ENCODE assay signal across 17 cellular contexts in the genomic region with DNA sequence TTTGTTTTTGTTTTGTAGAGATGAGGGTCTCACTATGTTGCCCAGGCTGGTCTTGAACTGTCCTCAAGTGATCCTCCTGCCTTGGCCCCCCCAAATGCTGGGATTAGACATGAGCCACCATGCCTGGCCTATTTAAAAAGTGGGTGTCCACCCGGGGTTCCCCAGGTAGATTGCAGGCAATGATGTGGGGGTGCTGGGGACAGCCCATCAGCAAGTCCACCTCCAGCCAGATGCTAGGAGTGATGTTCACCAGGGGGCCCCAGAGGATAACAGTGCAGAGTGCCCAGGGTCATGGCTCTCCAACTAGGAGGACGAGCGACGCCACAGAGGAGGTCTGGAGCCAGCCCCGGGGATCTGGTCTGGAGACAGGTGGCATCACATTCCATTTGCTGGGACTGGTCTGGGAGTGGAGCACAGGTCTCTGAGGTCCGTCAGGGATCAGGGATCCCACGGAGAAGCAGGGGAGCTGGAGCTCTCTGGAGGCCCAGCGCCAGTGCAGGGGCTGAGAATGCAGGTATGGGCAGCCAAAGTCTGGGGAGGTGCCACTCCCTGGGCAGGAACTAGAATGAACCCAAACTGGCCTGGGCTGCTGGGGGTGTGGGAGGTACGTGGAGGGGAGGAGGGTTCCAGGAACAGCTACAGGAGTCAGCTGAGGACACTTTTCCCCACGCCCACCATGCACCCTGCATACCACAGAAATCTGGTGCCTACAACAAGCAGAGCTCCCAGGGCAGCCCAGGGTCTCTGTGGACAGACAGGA. TPM values are rescaled to one million over a fixed set of nuclear protein-coding genes. Genes with fewer than 3 reads are reported as not detected.
A peak's percentile ranks its signal among the peaks of the same experiment; 100 is the strongest.
DNase-seq lines count a peak whose midpoint lies in the region; ATAC-seq and TF ChIP-seq lines count a peak whose summit lies in the region.
"Had no signal": no experiment of that assay in that cellular context is flagged by ENCODE, and none has a peak within 500 bp of the region (broad histone marks: within the 10 kb centered on the region; RNA-seq: fewer than 3 reads in every experiment).

No MANE protein-coding gene starts in this region.

- H3K27me3 Mint-ChIP-seq in stimulated activated naive CD8-positive, alpha-beta T cell treated with anti-CD3 and anti-CD28 coated beads, Interleukin-15, amount 100 ng/mL, for 72 hours = peaks cover 19% of the 10 kb centered on the region
- H3K27me3 Mint-ChIP-seq in T-helper 17 cell = peaks cover 20% of the 10 kb centered on the region

- H3K9me3 Mint-ChIP-seq in stimulated activated naive CD8-positive, alpha-beta T cell treated with anti-CD3 and anti-CD28 coated beads, Interleukin-15, amount 100 ng/mL, for 72 hours = no peaks in the 10 kb centered on the region
- H3K9me3 Mint-ChIP-seq: immature natural killer cell, nephron had no signal

- no peak overlapping the region for H3K27ac Mint-ChIP-seq in stimulated activated naive CD8-positive, alpha-beta T cell treated with anti-CD3 and anti-CD28 coated beads, Interleukin-15, amount 100 ng/mL, for 72 hours
- no peak overlapping the region for H3K27ac Mint-ChIP-seq in T-helper 17 cell
- H3K27ac Mint-ChIP-seq: GM23338, immature natural killer cell, memory B cell, nephron had no signal

- H3K4me3 Mint-ChIP-seq in stimulated activated naive CD8-positive, alpha-beta T cell treated with anti-CD3 and anti-CD28 coated beads, Interleukin-15, amount 100 ng/mL, for 72 hours = no peak overlapping the region
- H3K4me3 Mint-ChIP-seq in T-helper 17 cell = no peak overlapping the region
- H3K4me3 Mint-ChIP-seq: GM23338, immature natural killer cell, memory B cell, nephron had no signal

- peak; percentile 13 for ATAC-seq in stimulated activated naive CD8-positive, alpha-beta T cell treated with anti-CD3 and anti-CD28 coated beads, Interleukin-15, Interleukin-2, amounts not matched to agents 100 U/mL and 50 U/mL, for 24 hours
- ATAC-seq in stimulated activated naive CD8-positive, alpha-beta T cell treated with anti-CD3 and anti-CD28 coated beads, Interleukin-15, amount 100 ng/mL, for 72 hours = no peak
- ATAC-seq in RWPE2 (ENCODE audit: low read depth) = peak; percentile 64
- peak; percentile 44 for ATAC-seq in gastroesophageal sphincter
- ATAC-seq in SK-N-SH treated with all-trans-retinoic acid at 6 μM for 48 hours = no peak
- ATAC-seq in T-helper 17 cell = no peak
- ATAC-seq: GM23338 had no signal

- 89% methylated on average over 5 of the region's 10 CpGs; no CpG with 5 or more reads in 1 of the 2 donors for WGBS in gastroesophageal sphincter (ENCODE audit: low coverage in 1 of 2), 2 donors
- WGBS in prostate gland = 75% methylated on average over 9 of the region's 10 CpGs

- no peaks in the 10 kb centered on the region for H3K4me1 Mint-ChIP-seq in stimulated activated naive CD8-positive, alpha-beta T cell treated with anti-CD3 and anti-CD28 coated beads, Interleukin-15, amount 100 ng/mL, for 72 hours
- no peaks in the 10 kb centered on the region for H3K4me1 Mint-ChIP-seq in T-helper 17 cell
- H3K4me1 Mint-ChIP-seq: GM23338, immature natural killer cell, memory B cell had no signal

- TF ChIP-seq CTCF in RWPE2 (IDR thresholded peaks at IDR 0.05; ENCODE audit: poor library complexity, severe bottlenecking) (peak; percentile 52), gastroesophageal sphincter (IDR thresholded peaks at IDR 0.05) (peak in 1 of 4 experiments; percentile 46), prostate gland (IDR thresholded peaks at IDR 0.05) (no peak)

- intact Hi-C loops in prostate gland (cut with DNase I) = no loop called here

- no peak for TF ChIP-seq EP300 in gastroesophageal sphincter (IDR thresholded peaks at IDR 0.05)

- H3K9me3 ChIP-seq in RWPE2 (ENCODE audit: severe bottlenecking) = no peaks in the 10 kb centered on the region
- H3K9me3 ChIP-seq in gastroesophageal sphincter = peaks cover 0 to 4% (median 0%) of the 10 kb centered on the region in 3 donors
- no peaks in the 10 kb centered on the region for H3K9me3 ChIP-seq in prostate gland
- no peaks in the 10 kb centered on the region for H3K9me3 ChIP-seq in T-helper 17 cell (ENCODE audit: control insufficient read depth, low read length, poor library complexity, severe bottlenecking)
- H3K9me3 ChIP-seq: Caco-2 had no signal

- no peak overlapping the region for H3K4me3 ChIP-seq in RWPE2 (ENCODE audit: severe bottlenecking)
- H3K4me3 ChIP-seq in gastroesophageal sphincter = no peak overlapping the region
- no peak overlapping the region for H3K4me3 ChIP-seq in prostate gland
- H3K4me3 ChIP-seq: GM23338 had no signal

- H3K36me3 Mint-ChIP-seq in T-helper 17 cell (ENCODE audit: low read depth) = no peaks in the 10 kb centered on the region
- H3K36me3 Mint-ChIP-seq: immature natural killer cell, memory B cell had no signal

- TF ChIP-seq POLR2A in gastroesophageal sphincter (IDR thresholded peaks at IDR 0.05) (no peak), prostate gland (IDR thresholded peaks at IDR 0.05) (no peak)

- no peaks in the 10 kb centered on the region for H3K4me1 ChIP-seq in RWPE2 (ENCODE audit: insufficient read depth, poor library complexity, severe bottlenecking)
- no peaks in the 10 kb centered on the region for H3K4me1 ChIP-seq in gastroesophageal sphincter
- H3K4me1 ChIP-seq in prostate gland (replicated peaks) = no peaks in the 10 kb centered on the region
- H3K4me1 ChIP-seq: Caco-2 had no signal

- no peak for DNase-seq in stimulated activated naive CD8-positive, alpha-beta T cell treated with anti-CD3 and anti-CD28 coated beads, Interleukin-15, Interleukin-2, amounts not matched to agents 100 U/mL and 50 U/mL, for 24 hours
- no peak for DNase-seq in stimulated activated naive CD8-positive, alpha-beta T cell treated with anti-CD3 and anti-CD28 coated beads, Interleukin-15, amount 100 ng/mL, for 72 hours
- DNase-seq in RWPE2 (ENCODE audit: low spot score) = no peak
- DNase-seq in prostate gland (ENCODE audit: low spot score) = no peak
- no peak for DNase-seq in DMS153 (lab: John Stamatoyannopoulos, UW)
- DNase-seq in T-helper 17 cell = no peak
- DNase-seq: activated gamma-delta T cell, anterior cingulate cortex, Caco-2, immature natural killer cell, NCI-H1930, SW 1271 had no signal

- H3K27me3 ChIP-seq in RWPE2 (ENCODE audit: insufficient read depth, poor library complexity, severe bottlenecking) = peaks cover 11% of the 10 kb centered on the region
- peaks cover 13% of the 10 kb centered on the region for H3K27me3 ChIP-seq in gastroesophageal sphincter
- no peaks in the 10 kb centered on the region for H3K27me3 ChIP-seq in prostate gland (replicated peaks; ENCODE audit: insufficient read depth)

- H3K36me3 ChIP-seq in RWPE2 (ENCODE audit: low read depth) = no peaks in the 10 kb centered on the region
- no peaks in the 10 kb centered on the region for H3K36me3 ChIP-seq in gastroesophageal sphincter
- no peaks in the 10 kb centered on the region for H3K36me3 ChIP-seq in prostate gland

- H3K27ac ChIP-seq in RWPE2 (ENCODE audit: poor library complexity, severe bottlenecking) (no peak overlapping the region), gastroesophageal sphincter (no peak overlapping the region), prostate gland (no peak overlapping the region)

TF ChIP-seq in SK-N-SH treated with all-trans-retinoic acid at 6 μM for 48 hours, 23 proteins besides CTCF, POLR2A, EP300 and RAD21 (continues in another document):
- TF ChIP-seq ZC3H10 (CRISPR knock-in tag; IDR thresholded peaks at IDR 0.05) = no peak
- TF ChIP-seq, protein P1, sequence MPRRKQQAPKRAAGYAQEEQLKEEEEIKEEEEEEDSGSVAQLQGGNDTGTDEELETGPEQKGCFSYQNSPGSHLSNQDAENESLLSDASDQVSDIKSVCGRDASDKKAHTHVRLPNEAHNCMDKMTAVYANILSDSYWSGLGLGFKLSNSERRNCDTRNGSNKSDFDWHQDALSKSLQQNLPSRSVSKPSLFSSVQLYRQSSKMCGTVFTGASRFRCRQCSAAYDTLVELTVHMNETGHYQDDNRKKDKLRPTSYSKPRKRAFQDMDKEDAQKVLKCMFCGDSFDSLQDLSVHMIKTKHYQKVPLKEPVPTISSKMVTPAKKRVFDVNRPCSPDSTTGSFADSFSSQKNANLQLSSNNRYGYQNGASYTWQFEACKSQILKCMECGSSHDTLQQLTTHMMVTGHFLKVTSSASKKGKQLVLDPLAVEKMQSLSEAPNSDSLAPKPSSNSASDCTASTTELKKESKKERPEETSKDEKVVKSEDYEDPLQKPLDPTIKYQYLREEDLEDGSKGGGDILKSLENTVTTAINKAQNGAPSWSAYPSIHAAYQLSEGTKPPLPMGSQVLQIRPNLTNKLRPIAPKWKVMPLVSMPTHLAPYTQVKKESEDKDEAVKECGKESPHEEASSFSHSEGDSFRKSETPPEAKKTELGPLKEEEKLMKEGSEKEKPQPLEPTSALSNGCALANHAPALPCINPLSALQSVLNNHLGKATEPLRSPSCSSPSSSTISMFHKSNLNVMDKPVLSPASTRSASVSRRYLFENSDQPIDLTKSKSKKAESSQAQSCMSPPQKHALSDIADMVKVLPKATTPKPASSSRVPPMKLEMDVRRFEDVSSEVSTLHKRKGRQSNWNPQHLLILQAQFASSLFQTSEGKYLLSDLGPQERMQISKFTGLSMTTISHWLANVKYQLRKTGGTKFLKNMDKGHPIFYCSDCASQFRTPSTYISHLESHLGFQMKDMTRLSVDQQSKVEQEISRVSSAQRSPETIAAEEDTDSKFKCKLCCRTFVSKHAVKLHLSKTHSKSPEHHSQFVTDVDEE (CRISPR knock-in tag; IDR thresholded peaks at IDR 0.05) = no peak
- no peak for TF ChIP-seq PPARA (CRISPR knock-in tag; IDR thresholded peaks at IDR 0.05; ENCODE audit: borderline replicate concordance)
- TF ChIP-seq, protein P2, sequence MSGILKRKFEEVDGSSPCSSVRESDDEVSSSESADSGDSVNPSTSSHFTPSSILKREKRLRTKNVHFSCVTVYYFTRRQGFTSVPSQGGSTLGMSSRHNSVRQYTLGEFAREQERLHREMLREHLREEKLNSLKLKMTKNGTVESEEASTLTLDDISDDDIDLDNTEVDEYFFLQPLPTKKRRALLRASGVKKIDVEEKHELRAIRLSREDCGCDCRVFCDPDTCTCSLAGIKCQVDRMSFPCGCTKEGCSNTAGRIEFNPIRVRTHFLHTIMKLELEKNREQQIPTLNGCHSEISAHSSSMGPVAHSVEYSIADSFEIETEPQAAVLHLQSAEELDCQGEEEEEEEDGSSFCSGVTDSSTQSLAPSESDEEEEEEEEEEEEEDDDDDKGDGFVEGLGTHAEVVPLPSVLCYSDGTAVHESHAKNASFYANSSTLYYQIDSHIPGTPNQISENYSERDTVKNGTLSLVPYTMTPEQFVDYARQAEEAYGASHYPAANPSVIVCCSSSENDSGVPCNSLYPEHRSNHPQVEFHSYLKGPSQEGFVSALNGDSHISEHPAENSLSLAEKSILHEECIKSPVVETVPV (CRISPR knock-in tag; IDR thresholded peaks at IDR 0.05) = no peak
- no peak for TF ChIP-seq SNAI2 (CRISPR knock-in tag; IDR thresholded peaks at IDR 0.05)
- no peak for TF ChIP-seq ZNF8 (CRISPR knock-in tag; IDR thresholded peaks at IDR 0.05)
- no peak for TF ChIP-seq TOX (CRISPR knock-in tag; IDR thresholded peaks at IDR 0.05; ENCODE audit: borderline replicate concordance)
- TF ChIP-seq OSR1 (CRISPR knock-in tag; IDR thresholded peaks at IDR 0.05) = no peak
- no peak for TF ChIP-seq ESRRG (CRISPR knock-in tag; IDR thresholded peaks at IDR 0.05)
- no peak for TF ChIP-seq ZNF565 (CRISPR knock-in tag; conservative IDR thresholded peaks at IDR 0.05; ENCODE audit: low read depth)

RNA-seq across cellular contexts. Expression of a gene that starts 51.2 kb away (rescaled TPM):
- total RNA-seq in gastroesophageal sphincter (10 to 100 TPM; 12.8 to 23.2 (median 18.4) TPM), prostate gland (10 to 100 TPM in 1 of 2 donors, 1 to 10 TPM in 1; 4.4 to 84.1 TPM), T-helper 17 cell (10 to 100 TPM in 1 of 2 donors, 1 to 10 TPM in 1; 1.9 to 27.8 TPM)

Comparison
In these comparisons a context has a peak if more than half of its experiments do, and no peak if none do; other contexts are left out.
1. ATAC-seq: peak in stimulated activated naive CD8-positive, alpha-beta T cell treated with anti-CD3 and anti-CD28 coated beads, Interleukin-15, Interleukin-2, amounts not matched to agents 100 U/mL and 50 U/mL, for 24 hours (single experiment), RWPE2 (single experiment) and gastroesophageal sphincter (single experiment); none in stimulated activated naive CD8-positive, alpha-beta T cell treated with anti-CD3 and anti-CD28 coated beads, Interleukin-15, amount 100 ng/mL, for 72 hours (single experiment), SK-N-SH treated with all-trans-retinoic acid at 6 μM for 48 hours (single experiment) and T-helper 17 cell (single experiment).